ENCODE assay signal across 8 cellular contexts in genomic region chr7:26853788-26854393, GRCh38. TPM values are rescaled to one million over a fixed set of nuclear protein-coding genes. Genes with fewer than 3 reads are reported as not detected.
A peak's percentile ranks its signal among the peaks of the same experiment; 100 is the strongest.
DNase-seq lines count a peak whose midpoint lies in the region; ATAC-seq and TF ChIP-seq lines count a peak whose summit lies in the region.

No MANE protein-coding gene starts in this region.

- no peak for TF ChIP-seq POLR2A in HCT116 (IDR thresholded peaks at IDR 0.05; ENCODE audit: borderline replicate concordance, extremely low read depth, insufficient read depth, insufficient read length)

- H3K9me3 ChIP-seq in HCT116 (ENCODE audit: control insufficient read depth in 1 of 2, insufficient read depth in 1 of 2, low read depth in 1 of 2, low read length in 2 of 2) (no peaks in the 10 kb centered on the region), fibroblast of lung (ENCODE audit: control insufficient read depth, insufficient read depth, low read depth, low read length) (no peaks in the 10 kb centered on the region)

- no peaks in the 10 kb centered on the region for H4K20me1 ChIP-seq in HCT116 (ENCODE audit: insufficient read depth)
- H4K20me1 ChIP-seq in fibroblast of lung (ENCODE audit: control insufficient read depth, extremely low read depth, insufficient read depth, low read length) = no peaks in the 10 kb centered on the region

- H3K36me3 ChIP-seq in HCT116 (ENCODE audit: control insufficient read depth in 1 of 2, insufficient read depth in 2 of 2, low read length in 2 of 2) (no peaks in the 10 kb centered on the region), fibroblast of lung (ENCODE audit: control insufficient read depth, insufficient read depth, low read length) (no peaks in the 10 kb centered on the region)

- H3K27me3 Mint-ChIP-seq in activated T-cell treated with anti-CD3 and anti-CD28 coated beads, Interleukin-2, amount 50 U/mL, for 4 hours (ENCODE audit: low read depth) = peaks cover 40% of the 10 kb centered on the region

- H3K4me3 Mint-ChIP-seq in activated T-cell treated with anti-CD3 and anti-CD28 coated beads, Interleukin-2, amount 50 U/mL, for 4 hours = no peak overlapping the region

- no peak overlapping the region for H2AFZ ChIP-seq in HCT116 (ENCODE audit: low read depth, low read length, poor library complexity, severe bottlenecking)
- no peak overlapping the region for H2AFZ ChIP-seq in fibroblast of lung (ENCODE audit: low read length)

- H3K9ac ChIP-seq in HCT116 (ENCODE audit: low read length) = no peak overlapping the region
- no peak overlapping the region for H3K9ac ChIP-seq in fibroblast of lung (ENCODE audit: insufficient read depth, low read length)

- H3K4me1 ChIP-seq in HCT116 (ENCODE audit: control insufficient read depth in 1 of 2, insufficient read depth in 2 of 2, low read length in 2 of 2) = peaks cover 0 to 15% of the 10 kb centered on the region in 2 experiments; a peak in 3 of 4 replicates
- H3K4me1 ChIP-seq in fibroblast of lung (ENCODE audit: control insufficient read depth, extremely low read depth, insufficient read depth, low read length) = peaks cover 8% of the 10 kb centered on the region

- H3K79me2 ChIP-seq in HCT116 (ENCODE audit: insufficient read depth, low read length) (no peaks in the 10 kb centered on the region), fibroblast of lung (ENCODE audit: control insufficient read depth, insufficient read depth, low read length) (peaks cover 34% of the 10 kb centered on the region)

- BruUV-seq in HCT116 (replicated peaks; lab: Mats Ljungman, UMichigan) = no TSS peak

- DNase-seq in Ammon's horn (ENCODE audit: low spot score) (peak; percentile 39), HCT116 (ENCODE audit: low read depth, low spot score) (peak; percentile 31), RPMI7951 (ENCODE audit: low read depth) (peak; percentile 73), fibroblast of lung (ENCODE audit: low read depth in 2 of 2) (peak; percentile 51 to 87), pulmonary artery endothelial cell (ENCODE audit: low read depth, low spot score) (peak; percentile 19), GM13976 (ENCODE audit: low spot score) (no peak)
- no peak for DNase-seq in activated T-cell treated with anti-CD3 and anti-CD28 coated beads, Interleukin-2, amount 50 U/mL, for 4 hours

- TF ChIP-seq CTCF in HCT116 (IDR thresholded peaks at IDR 0.05 in 2 of 3, conservative IDR thresholded peaks at IDR 0.05 in 1 of 3; ENCODE audit: borderline replicate concordance in 1 of 3, insufficient read depth in 1 of 3, low read depth in 2 of 3, low read length in 2 of 3) (peak; percentile 50 to 76 (median 58); a peak in 5 of 6 replicates), fibroblast of lung (conservative IDR thresholded peaks at IDR 0.05 in 1 of 2, IDR thresholded peaks at IDR 0.05 in 1 of 2; ENCODE audit: low read depth in 1 of 2, low read length in 2 of 2) (peak; percentile 54 to 56), GM13976 (IDR thresholded peaks at IDR 0.05; ENCODE audit: borderline replicate concordance, control extremely low read depth, extremely low read depth, insufficient read depth, missing control alignments) (no peak)

- H3K4me1 Mint-ChIP-seq in activated T-cell treated with anti-CD3 and anti-CD28 coated beads, Interleukin-2, amount 50 U/mL, for 4 hours (ENCODE audit: low read depth) = no peaks in the 10 kb centered on the region

- H3K9me3 Mint-ChIP-seq in activated T-cell treated with anti-CD3 and anti-CD28 coated beads, Interleukin-2, amount 50 U/mL, for 4 hours = no peaks in the 10 kb centered on the region

- in situ Hi-C loops in GM13976 (cut with MboI; ENCODE audit: low sequenced_read_pairs, unreplicated experiment) = loop anchor here (10.0 kb wide), 1 partner anchor 301 kb away; the partner anchor contains the start of genes HOXA3 and HOXA7

- POLR2A ChIA-PET in HCT116 (lab: Charles Lee) = no interaction called here

- no peak overlapping the region for H3K27ac ChIP-seq in HCT116 (ENCODE audit: low read depth, low read length)
- no peak overlapping the region for H3K27ac ChIP-seq in fibroblast of lung (ENCODE audit: insufficient read depth, low read length)

- CTCF ChIA-PET in HCT116 (lab: Charles Lee) = interaction anchor here (0.9 to 4.0 kb wide), 7 partner anchors 10 to 326 kb away, joined by 3 to 17 read pairs (median 3); no protein-coding TSS in a partner anchor

- ATAC-seq in HCT116 (peak; percentile 67), HG02981 (IDR thresholded peaks at IDR 0.05; ENCODE audit: unreplicated experiment) (no peak)
- no peak for ATAC-seq in activated T-cell treated with anti-CD3 and anti-CD28 coated beads, Interleukin-2, amount 50 U/mL, for 4 hours

- RAD21 ChIA-PET in HCT116 (lab: Charles Lee; ENCODE audit: low non-redundant PET in 1 of 2, low total read pairs in 2 of 2, uncharacterized antibody in 2 of 2, unreplicated experiment in 2 of 2) = no interaction called here

- TF ChIP-seq RAD21 in HCT116 (IDR thresholded peaks at IDR 0.05; ENCODE audit: low read depth) = peak; percentile 76

- H3K36me3 Mint-ChIP-seq in activated T-cell treated with anti-CD3 and anti-CD28 coated beads, Interleukin-2, amount 50 U/mL, for 4 hours (ENCODE audit: insufficient read depth) = peaks cover 1% of the 10 kb centered on the region

- H3K27me3 ChIP-seq in HCT116 (ENCODE audit: insufficient read depth, low read length) = no peaks in the 10 kb centered on the region
- H3K27me3 ChIP-seq in fibroblast of lung (ENCODE audit: control insufficient read depth, insufficient read depth, low read length) = no peaks in the 10 kb centered on the region

- H3K4me2 ChIP-seq in HCT116 (ENCODE audit: low read length) = no peak overlapping the region
- H3K4me2 ChIP-seq in fibroblast of lung (ENCODE audit: extremely low read depth, insufficient read depth, low read length) = no peak overlapping the region

- H3K9me2 ChIP-seq in HCT116 (ENCODE audit: insufficient read depth) = no peaks in the 10 kb centered on the region

- intact Hi-C loops in HCT116 (cut with micrococcal nuclease) = loop anchor here (5.0 kb wide), 1 partner anchor 298 kb away; the partner anchor contains the start of gene HOXA3

- H3K4me3 ChIP-seq in HCT116 (replicated peaks in 1 of 2; ENCODE audit: low read depth in 1 of 2, low read length in 2 of 2) (no peak overlapping the region), fibroblast of lung (replicated peaks in 1 of 4; ENCODE audit: control extremely low read depth in 1 of 4, insufficient read depth in 1 of 4, low read depth in 3 of 4, low read length in 4 of 4) (no peak overlapping the region)

TF ChIP-seq in HCT116, 20 proteins besides CTCF, POLR2A, EP300 and RAD21 (continues in another document):
- TF ChIP-seq ELF1 (IDR thresholded peaks at IDR 0.05; ENCODE audit: borderline replicate concordance, low read depth) = no peak
- no peak for TF ChIP-seq CEBPB (IDR thresholded peaks at IDR 0.05; ENCODE audit: low read depth)
- no peak for TF ChIP-seq ZNF274 (IDR thresholded peaks at IDR 0.05; ENCODE audit: low read depth, low read length)
- no peak for TF ChIP-seq REST (IDR thresholded peaks at IDR 0.05; ENCODE audit: low read depth)
- TF ChIP-seq POLR2AphosphoS5 (IDR thresholded peaks at IDR 0.05; ENCODE audit: low read depth, low read length) = no peak
- no peak for TF ChIP-seq MAX (IDR thresholded peaks at IDR 0.05)
- TF ChIP-seq EZH2phosphoT487 (IDR thresholded peaks at IDR 0.05; ENCODE audit: borderline replicate concordance) = no peak

RNA-seq across cellular contexts. Expression of gene SKAP2, which starts 10.5 kb away (rescaled TPM):
- total RNA-seq in HCT116 (2021; ENCODE audit: unreplicated experiment) (30.7 TPM), fibroblast of lung (16.7 and 17.5 TPM in 2 replicates), pulmonary artery endothelial cell (6.7 and 15.1 TPM in 2 replicates)
- polyA plus RNA-seq in HCT116 (2012) = 8.4 and 10.6 TPM in 2 replicates
- 36.7 and 58.0 TPM in 2 replicates for total RNA-seq in RPMI7951 (2014; rRNA removed; shearing (Covaris generic))
- 14.2 and 25.9 TPM in 2 replicates for polyA plus RNA-seq in fibroblast of lung
- polyA plus RNA-seq in fibroblast of lung (2012) = 18.1 and 36.0 TPM in 2 replicates
- polyA minus RNA-seq in fibroblast of lung (ENCODE audit: low replicate concordance) = 1.2 and 3.8 TPM in 2 replicates
- total RNA-seq in activated T-cell treated with anti-CD3 and anti-CD28 coated beads, Interleukin-2, amount 50 U/mL, for 4 hours = 1 to 10 TPM; 2.3 to 5.4 (median 4.1) TPM

Comparison
In these comparisons a context has a peak if more than half of its experiments do, and no peak if none do; other contexts are left out.
1. DNase-seq: peak in Ammon's horn (single experiment), HCT116 (single experiment), RPMI7951 (single experiment), fibroblast of lung (2 of 2) and pulmonary artery endothelial cell (single experiment); none in GM13976 (single experiment) and activated T-cell treated with anti-CD3 and anti-CD28 coated beads, Interleukin-2, amount 50 U/mL, for 4 hours (single experiment).